In the genomic region with DNA sequence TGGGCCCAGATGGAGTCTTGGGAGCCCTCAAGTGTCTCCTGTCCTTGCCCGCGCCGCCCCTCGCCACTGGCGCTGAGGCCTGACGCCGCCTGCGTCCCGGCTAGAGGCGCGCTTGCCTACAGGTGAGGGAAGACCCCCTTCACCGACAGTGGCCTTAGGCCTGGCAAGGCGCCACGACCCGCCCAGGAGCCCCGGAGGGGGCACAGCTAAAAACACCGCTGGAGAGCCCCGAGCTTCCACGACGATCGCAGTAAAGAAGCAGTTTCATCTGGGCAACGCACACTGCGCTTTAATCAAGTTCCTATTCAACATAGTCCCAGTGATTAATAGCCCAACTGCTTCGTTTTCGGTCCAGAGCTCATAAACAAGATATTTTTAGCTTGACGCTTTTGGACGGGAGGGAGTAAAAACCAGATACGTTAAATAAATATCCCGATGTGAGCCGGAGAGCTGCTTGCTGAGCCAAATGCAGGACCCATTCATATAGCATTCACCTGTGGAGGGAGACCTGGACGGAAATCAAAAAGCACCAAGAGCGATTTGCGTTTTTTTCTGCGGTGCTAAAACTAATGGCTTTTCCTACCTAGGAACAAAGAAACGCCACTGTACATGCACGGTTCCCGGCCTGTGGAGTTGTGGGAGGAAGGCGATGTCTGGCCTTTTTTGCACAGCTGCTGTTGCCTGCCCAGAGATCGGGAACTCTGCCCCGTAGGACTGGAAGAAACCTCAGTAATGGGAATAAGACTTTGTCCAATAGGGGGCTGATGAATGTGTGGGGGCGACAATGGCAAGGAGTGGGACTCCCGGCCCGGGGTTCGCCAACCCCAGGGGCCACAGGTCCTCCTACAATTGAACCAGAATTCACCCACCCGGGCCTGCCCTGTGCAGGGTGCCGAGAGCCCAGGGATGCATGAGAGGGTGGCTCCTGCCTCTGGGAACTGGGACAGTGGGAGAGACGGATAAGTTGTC, we compare ENCODE assay signal across 8 cellular contexts. TPM values are rescaled to one million over a fixed set of nuclear protein-coding genes. Genes with fewer than 3 reads are reported as not detected.
DNase-seq lines count a peak whose midpoint lies in the region; ATAC-seq and TF ChIP-seq lines count a peak whose summit lies in the region.

No MANE protein-coding gene starts in this region.

- peaks cover 3% of the 10 kb centered on the region for H3K23me2 ChIP-seq in H9 (ENCODE audit: insufficient read length, low read depth, low read length, poor library complexity, severe bottlenecking)

- H3K27ac Mint-ChIP-seq in H9 = no peak overlapping the region
- no peak overlapping the region for H3K27ac Mint-ChIP-seq in stimulated activated effector memory CD8-positive, alpha-beta T cell treated with anti-CD3 and anti-CD28 coated beads, Interleukin-12 subunit alpha, Interleukin-12 subunit beta, amount 100 ng/mL, for 72 hours

- TF ChIP-seq POLR2A in breast epithelium (IDR thresholded peaks at IDR 0.05) = no peak

- intact Hi-C loops in breast epithelium (cut with DNase I; ENCODE audit: low total_unique reads) = loop anchor here (10.0 kb wide), 1 partner anchor 91 kb away; no protein-coding TSS in a partner anchor

- H3K27me3 ChIP-seq in H9 (ENCODE audit: insufficient read depth, low read length) (peaks cover 18% of the 10 kb centered on the region; the same call in 1 of the 2 replicates), breast epithelium (no peaks in the 10 kb centered on the region)

- peak overlapping the region; percentile 58; the same call in 1 of the 2 replicates for H3K14ac ChIP-seq in H9 (ENCODE audit: insufficient read depth, low read length)

- WGBS in H9 (ENCODE audit: extremely low coverage, insufficient read length, low lambda C conversion rate) = no CpG with 5 or more reads among the region's 47 CpGs

- H3K18ac ChIP-seq in H9 (ENCODE audit: insufficient read length, low read depth, low read length) = no peak overlapping the region

- H2AK5ac ChIP-seq in H9 (ENCODE audit: insufficient read length, low read length) = no peak overlapping the region

- H4K5ac ChIP-seq in H9 (ENCODE audit: insufficient read length, low read depth, low read length) = no peak overlapping the region

- peak overlapping the region; percentile 60 to 86 (median 78) for H3K4me3 ChIP-seq in breast epithelium

- no peak overlapping the region for H4K8ac ChIP-seq in H9 (replicated peaks; ENCODE audit: insufficient read length, low read depth, low read length)

- no peak overlapping the region for H3K56ac ChIP-seq in H9 (ENCODE audit: insufficient read length, low read depth, low read length)

- H3K79me2 ChIP-seq in H9 (ENCODE audit: insufficient read depth, low read length) = no peaks in the 10 kb centered on the region

- no peaks in the 10 kb centered on the region for H3K9me3 Mint-ChIP-seq in H9
- no peaks in the 10 kb centered on the region for H3K9me3 Mint-ChIP-seq in stimulated activated effector memory CD8-positive, alpha-beta T cell treated with anti-CD3 and anti-CD28 coated beads, Interleukin-12 subunit alpha, Interleukin-12 subunit beta, amount 100 ng/mL, for 72 hours

- H3K9me3 ChIP-seq in H9 (ENCODE audit: control insufficient read depth, low read depth, low read length) (no peaks in the 10 kb centered on the region), breast epithelium (no peaks in the 10 kb centered on the region)

- DNase-seq in H9 (peak; percentile 15), breast epithelium (ENCODE audit: low spot score in 2 of 2) (peak; percentile 20 to 55), left kidney (ENCODE audit: low read depth, low spot score) (peak; percentile 58), KG1 (lab: John Stamatoyannopoulos, UW) (no peak), NCI-H82 treated with DMSO at 0.1 percent for 48 hours (lab: John Stamatoyannopoulos, UW; ENCODE audit: unreplicated experiment) (no peak)
- DNase-seq in stimulated activated effector memory CD8-positive, alpha-beta T cell treated with anti-CD3 and anti-CD28 coated beads, Interleukin-12 subunit alpha, Interleukin-12 subunit beta, amount 100 ng/mL, for 72 hours (ENCODE audit: low spot score in 2 of 2) = no peak
- no peak for DNase-seq in activated CD4-positive, alpha-beta T cell treated with anti-CD3 and anti-CD28 coated beads, Interleukin-2, amount 50 U/mL, for 4 hours

- H3K4me3 Mint-ChIP-seq in H9 = peak overlapping the region; percentile 60 to 67; a peak in 4 of 5 replicates
- H3K4me3 Mint-ChIP-seq in stimulated activated effector memory CD8-positive, alpha-beta T cell treated with anti-CD3 and anti-CD28 coated beads, Interleukin-12 subunit alpha, Interleukin-12 subunit beta, amount 100 ng/mL, for 72 hours = peak overlapping the region; percentile 65

- no peak overlapping the region for H2BK12ac ChIP-seq in H9 (ENCODE audit: insufficient read length, low read depth, low read length)

- H3K36me3 ChIP-seq in breast epithelium = no peaks in the 10 kb centered on the region

- no peak overlapping the region for H2BK120ac ChIP-seq in H9 (ENCODE audit: low read depth, low read length, poor library complexity, severe bottlenecking)

- no peak overlapping the region for H2AFZ ChIP-seq in H9 (ENCODE audit: low read length)

- ATAC-seq in stimulated activated effector memory CD8-positive, alpha-beta T cell treated with anti-CD3 and anti-CD28 coated beads, Interleukin-12 subunit alpha, Interleukin-12 subunit beta, amount 100 ng/mL, for 72 hours = no peak
- ATAC-seq in GM19395 (IDR thresholded peaks at IDR 0.05; ENCODE audit: unreplicated experiment) = no peak

- H3K27me3 Mint-ChIP-seq in H9 (ENCODE audit: low read depth) = peaks cover 48% of the 10 kb centered on the region

- H4K91ac ChIP-seq in H9 (ENCODE audit: insufficient read length, low read depth, low read length) = no peak overlapping the region

- no peaks in the 10 kb centered on the region for H3K4me1 ChIP-seq in H9 (ENCODE audit: insufficient read depth, low read length)
- H3K4me1 ChIP-seq in breast epithelium = peaks cover 0 to 7% of the 10 kb centered on the region in 2 donors

- H3K36me3 Mint-ChIP-seq in H9 (ENCODE audit: insufficient read depth in 1 of 3, low read depth in 3 of 3) = peaks cover 0 to 7% (median 0%) of the 10 kb centered on the region in 3 experiments; a peak in 1 of 7 replicates
- H3K36me3 Mint-ChIP-seq in stimulated activated effector memory CD8-positive, alpha-beta T cell treated with anti-CD3 and anti-CD28 coated beads, Interleukin-12 subunit alpha, Interleukin-12 subunit beta, amount 100 ng/mL, for 72 hours = no peaks in the 10 kb centered on the region

- peaks cover 20 to 21% of the 10 kb centered on the region in 2 experiments for H3K4me1 Mint-ChIP-seq in H9
- H3K4me1 Mint-ChIP-seq in stimulated activated effector memory CD8-positive, alpha-beta T cell treated with anti-CD3 and anti-CD28 coated beads, Interleukin-12 subunit alpha, Interleukin-12 subunit beta, amount 100 ng/mL, for 72 hours = peaks cover 5% of the 10 kb centered on the region

- no peaks in the 10 kb centered on the region for H3K79me1 ChIP-seq in H9 (ENCODE audit: insufficient read depth, low read depth, low read length, poor library complexity, severe bottlenecking)

- H3K27ac ChIP-seq in H9 (ENCODE audit: insufficient read length, low read depth, low read length) (no peak overlapping the region), breast epithelium (peak overlapping the region; percentile 81 to 93)

- H2BK15ac ChIP-seq in H9 (ENCODE audit: low read depth, low read length) = no peak overlapping the region

- no peak overlapping the region for H3K4ac ChIP-seq in H9 (ENCODE audit: low read depth, low read length)

- no peak overlapping the region for H3T11ph ChIP-seq in H9 (ENCODE audit: low read length)

- H3K4me2 ChIP-seq in H9 (ENCODE audit: insufficient read depth, insufficient read length, low read length) = peak overlapping the region; percentile 40

- H4K20me1 ChIP-seq in H9 (ENCODE audit: control insufficient read depth, insufficient read depth, insufficient read length) = no peaks in the 10 kb centered on the region

- no peak overlapping the region for H2BK20ac ChIP-seq in H9 (ENCODE audit: low read depth, low read length, poor library complexity, severe bottlenecking)

- H3K23ac ChIP-seq in H9 (ENCODE audit: insufficient read length, low read depth, low read length) = no peak overlapping the region

- H2BK5ac ChIP-seq in H9 (ENCODE audit: insufficient read length, low read length) = no peak overlapping the region

- TF ChIP-seq CTCF in H9 (conservative IDR thresholded peaks at IDR 0.05) (no peak), breast epithelium (IDR thresholded peaks at IDR 0.05) (no peak)

- H3K9ac ChIP-seq in H9 (ENCODE audit: extremely low read depth, insufficient read length, low read length) = no peak overlapping the region

RNA-seq across cellular contexts. Expression of a gene that starts 1.7 kb away (rescaled TPM):
- total RNA-seq in H9 (2021) = 3.2 and 3.7 TPM in 2 replicates
- 100 to 1,000 TPM in 1 of 3 donors, 10 to 100 TPM in 2; 35.1 to 263 (median 67.5) TPM for total RNA-seq in breast epithelium

Comparison
In these comparisons a context has a peak if more than half of its experiments do, and no peak if none do; other contexts are left out.
1. DNase-seq: peak in H9 (single experiment), breast epithelium (2 of 2) and left kidney (single experiment); none in stimulated activated effector memory CD8-positive, alpha-beta T cell treated with anti-CD3 and anti-CD28 coated beads, Interleukin-12 subunit alpha, Interleukin-12 subunit beta, amount 100 ng/mL, for 72 hours (0 of 2), KG1 (single experiment), activated CD4-positive, alpha-beta T cell treated with anti-CD3 and anti-CD28 coated beads, Interleukin-2, amount 50 U/mL, for 4 hours (0 of 2) and NCI-H82 treated with DMSO at 0.1 percent for 48 hours (single experiment).